In the genomic region with DNA sequence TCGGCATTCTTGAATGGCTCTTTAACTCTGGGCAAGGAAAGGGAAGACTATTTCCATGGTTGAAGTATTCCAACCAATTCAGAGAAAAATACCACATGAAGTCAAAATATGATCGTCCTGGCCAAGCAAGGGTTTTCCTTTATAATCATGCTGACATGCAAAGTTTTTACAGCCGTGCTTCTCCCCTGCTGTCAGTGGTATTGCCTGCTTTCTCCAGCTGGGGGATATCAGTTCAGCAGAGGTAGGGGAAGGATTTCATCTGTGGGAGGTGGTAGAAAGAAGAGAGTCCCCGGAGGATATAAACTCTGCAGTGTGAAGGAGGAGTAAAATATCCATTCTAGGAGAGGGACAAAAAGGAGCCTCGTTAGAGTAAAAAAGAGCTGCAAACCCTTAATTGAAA, we compare ENCODE assay signal across 1 cellular context.
TF ChIP-seq lines count a peak whose summit lies in the region.

No MANE protein-coding gene starts in this region.

TF ChIP-seq in K562, 482 proteins besides CTCF, POLR2A, EP300 and RAD21:
- TF ChIP-seq, protein P1, sequence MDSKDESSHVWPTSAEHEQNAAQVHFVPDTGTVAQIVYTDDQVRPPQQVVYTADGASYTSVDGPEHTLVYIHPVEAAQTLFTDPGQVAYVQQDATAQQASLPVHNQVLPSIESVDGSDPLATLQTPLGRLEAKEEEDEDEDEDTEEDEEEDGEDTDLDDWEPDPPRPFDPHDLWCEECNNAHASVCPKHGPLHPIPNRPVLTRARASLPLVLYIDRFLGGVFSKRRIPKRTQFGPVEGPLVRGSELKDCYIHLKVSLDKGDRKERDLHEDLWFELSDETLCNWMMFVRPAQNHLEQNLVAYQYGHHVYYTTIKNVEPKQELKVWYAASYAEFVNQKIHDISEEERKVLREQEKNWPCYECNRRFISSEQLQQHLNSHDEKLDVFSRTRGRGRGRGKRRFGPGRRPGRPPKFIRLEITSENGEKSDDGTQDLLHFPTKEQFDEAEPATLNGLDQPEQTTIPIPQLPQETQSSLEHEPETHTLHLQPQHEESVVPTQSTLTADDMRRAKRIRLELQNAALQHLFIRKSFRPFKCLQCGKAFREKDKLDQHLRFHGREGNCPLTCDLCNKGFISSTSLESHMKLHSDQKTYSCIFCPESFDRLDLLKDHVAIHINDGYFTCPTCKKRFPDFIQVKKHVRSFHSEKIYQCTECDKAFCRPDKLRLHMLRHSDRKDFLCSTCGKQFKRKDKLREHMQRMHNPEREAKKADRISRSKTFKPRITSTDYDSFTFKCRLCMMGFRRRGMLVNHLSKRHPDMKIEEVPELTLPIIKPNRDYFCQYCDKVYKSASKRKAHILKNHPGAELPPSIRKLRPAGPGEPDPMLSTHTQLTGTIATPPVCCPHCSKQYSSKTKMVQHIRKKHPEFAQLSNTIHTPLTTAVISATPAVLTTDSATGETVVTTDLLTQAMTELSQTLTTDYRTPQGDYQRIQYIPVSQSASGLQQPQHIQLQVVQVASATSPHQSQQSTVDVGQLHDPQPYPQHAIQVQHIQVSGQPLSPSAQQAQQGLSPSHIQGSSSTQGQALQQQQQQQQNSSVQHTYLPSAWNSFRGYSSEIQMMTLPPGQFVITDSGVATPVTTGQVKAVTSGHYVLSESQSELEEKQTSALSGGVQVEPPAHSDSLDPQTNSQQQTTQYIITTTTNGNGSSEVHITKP (IDR thresholded peaks at IDR 0.05; ENCODE audit: partially characterized antibody), result peak; percentile 54
- TF ChIP-seq, protein P2, sequence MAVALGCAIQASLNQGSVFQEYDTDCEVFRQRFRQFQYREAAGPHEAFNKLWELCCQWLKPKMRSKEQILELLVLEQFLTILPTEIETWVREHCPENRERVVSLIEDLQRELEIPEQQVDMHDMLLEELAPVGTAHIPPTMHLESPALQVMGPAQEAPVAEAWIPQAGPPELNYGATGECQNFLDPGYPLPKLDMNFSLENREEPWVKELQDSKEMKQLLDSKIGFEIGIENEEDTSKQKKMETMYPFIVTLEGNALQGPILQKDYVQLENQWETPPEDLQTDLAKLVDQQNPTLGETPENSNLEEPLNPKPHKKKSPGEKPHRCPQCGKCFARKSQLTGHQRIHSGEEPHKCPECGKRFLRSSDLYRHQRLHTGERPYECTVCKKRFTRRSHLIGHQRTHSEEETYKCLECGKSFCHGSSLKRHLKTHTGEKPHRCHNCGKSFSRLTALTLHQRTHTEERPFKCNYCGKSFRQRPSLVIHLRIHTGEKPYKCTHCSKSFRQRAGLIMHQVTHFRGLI (CRISPR knock-in tag; IDR thresholded peaks at IDR 0.05), result no peak
- TF ChIP-seq MAFG (tag; conservative IDR thresholded peaks at IDR 0.05), result 0 out of 2 replicates have a peak, but pooled peaks have one; percentile 12
- TF ChIP-seq WHSC1 (IDR thresholded peaks at IDR 0.05; ENCODE audit: low read length), result no peak
- TF ChIP-seq TGIF2 (CRISPR knock-in tag; IDR thresholded peaks at IDR 0.05), result no peak
